In genomic region chr7:93055543-93056107, GRCh38 we compare ENCODE assay signal across 8 cellular contexts.
DNase-seq lines count a peak whose midpoint lies in the region; ATAC-seq, FAIRE-seq and TF ChIP-seq lines count a peak whose summit lies in the region.

No MANE protein-coding gene starts in this region.

- in situ Hi-C loops in astrocyte of the spinal cord (cut with HindIII; ENCODE audit: low sequenced_read_pairs), result no loop called here

- no peaks in the 10 kb centered on the region for H3K9me1 ChIP-seq in keratinocyte (ENCODE audit: control insufficient read depth, extremely low read depth, insufficient read depth, low read length)

- H3K27ac Mint-ChIP-seq in activated naive CD8-positive, alpha-beta T cell treated with anti-CD3 and anti-CD28 coated beads, Interleukin-2, amount 10 ng/mL, durations not matched to agents 7 days and 5 days, result no peak overlapping the region
- no peak overlapping the region for H3K27ac Mint-ChIP-seq in activated naive CD8-positive, alpha-beta T cell treated with anti-CD3 and anti-CD28 coated beads, Interleukin-2, amount 50 U/mL, for 24 hours

- peaks cover 9% of the 10 kb centered on the region for H3K4me1 ChIP-seq in keratinocyte (ENCODE audit: control insufficient read depth, extremely low read depth, insufficient read depth, low read length)
- H3K4me1 ChIP-seq in upper lobe of left lung, result peaks cover 0 to 3% (median 0%) of the 10 kb centered on the region in 4 donors

- TF ChIP-seq CTCF in astrocyte of the spinal cord (IDR thresholded peaks at IDR 0.05; ENCODE audit: low read depth, low read length), result peak; percentile 60
- peak in 2 of 3 experiments; percentile 27 to 56 for TF ChIP-seq CTCF in keratinocyte (optimal IDR thresholded peaks at IDR 0.05 in 1 of 3, IDR thresholded peaks at IDR 0.05 in 1 of 3, conservative IDR thresholded peaks at IDR 0.05 in 1 of 3; ENCODE audit: extremely low read depth in 1 of 3, insufficient read depth in 2 of 3, low read length in 3 of 3)
- TF ChIP-seq CTCF in upper lobe of left lung (IDR thresholded peaks at IDR 0.05), result peak; percentile 51 to 81 (median 73)

- dilution Hi-C loops in keratinocyte (cut with MboI; ENCODE audit: extremely low pct_ligation_motif_present, low sequenced_read_pairs), result no loop called here

- no peak overlapping the region for H3K4me3 Mint-ChIP-seq in activated naive CD8-positive, alpha-beta T cell treated with anti-CD3 and anti-CD28 coated beads, Interleukin-2, amount 10 ng/mL, durations not matched to agents 7 days and 5 days
- no peak overlapping the region for H3K4me3 Mint-ChIP-seq in activated naive CD8-positive, alpha-beta T cell treated with anti-CD3 and anti-CD28 coated beads, Interleukin-2, amount 50 U/mL, for 24 hours

- H3K4me3 ChIP-seq in astrocyte of the spinal cord (ENCODE audit: low read depth, low read length), result no peak overlapping the region
- no peak overlapping the region for H3K4me3 ChIP-seq in keratinocyte (ENCODE audit: control insufficient read depth in 2 of 3, extremely low read depth in 1 of 3, insufficient read depth in 2 of 3, low read depth in 1 of 3, low read length in 3 of 3)
- H3K4me3 ChIP-seq in upper lobe of left lung, result no peak overlapping the region

- 4 to 7% methylated on average over 5 of the region's 5 CpGs for WGBS in upper lobe of left lung, 2 donors

- H3K36me3 ChIP-seq in keratinocyte (ENCODE audit: control insufficient read depth in 2 of 2, extremely low read depth in 1 of 2, insufficient read depth in 2 of 2, low read length in 2 of 2), result no peaks in the 10 kb centered on the region
- H3K36me3 ChIP-seq in upper lobe of left lung, result no peaks in the 10 kb centered on the region

- H3K9ac ChIP-seq in keratinocyte (ENCODE audit: control insufficient read depth, extremely low read depth, insufficient read depth, low read length), result no peak overlapping the region

- H2AFZ ChIP-seq in keratinocyte (ENCODE audit: control insufficient read depth, low read length), result no peak overlapping the region

- POLR2A ChIA-PET in activated naive CD8-positive, alpha-beta T cell treated with anti-CD3 and anti-CD28 coated beads, Interleukin-2, amount 10 ng/mL, durations not matched to agents 7 days and 5 days (lab: Charles Lee), result no interaction called here

- FAIRE-seq in keratinocyte (lab: Jason Lieb, UNC), result peak; percentile 46

- no peaks in the 10 kb centered on the region for H3K36me3 Mint-ChIP-seq in activated naive CD8-positive, alpha-beta T cell treated with anti-CD3 and anti-CD28 coated beads, Interleukin-2, amount 10 ng/mL, durations not matched to agents 7 days and 5 days
- H3K36me3 Mint-ChIP-seq in activated naive CD8-positive, alpha-beta T cell treated with anti-CD3 and anti-CD28 coated beads, Interleukin-2, amount 50 U/mL, for 24 hours (ENCODE audit: low read depth), result no peaks in the 10 kb centered on the region

- H3K9me3 Mint-ChIP-seq in activated naive CD8-positive, alpha-beta T cell treated with anti-CD3 and anti-CD28 coated beads, Interleukin-2, amount 10 ng/mL, durations not matched to agents 7 days and 5 days, result no peaks in the 10 kb centered on the region
- no peaks in the 10 kb centered on the region for H3K9me3 Mint-ChIP-seq in activated naive CD8-positive, alpha-beta T cell treated with anti-CD3 and anti-CD28 coated beads, Interleukin-2, amount 50 U/mL, for 24 hours

- no peaks in the 10 kb centered on the region for H3K79me2 ChIP-seq in keratinocyte (ENCODE audit: control insufficient read depth, insufficient read depth, low read length)

- TF ChIP-seq EP300 in upper lobe of left lung (IDR thresholded peaks at IDR 0.05), result no peak

- no peaks in the 10 kb centered on the region for H3K27me3 ChIP-seq in keratinocyte (ENCODE audit: control insufficient read depth, extremely low read depth, insufficient read depth, low read length)
- H3K27me3 ChIP-seq in upper lobe of left lung, result no peaks in the 10 kb centered on the region

- TF ChIP-seq POLR2A in upper lobe of left lung (IDR thresholded peaks at IDR 0.05), result no peak

- peak; percentile 56 for ATAC-seq in activated naive CD8-positive, alpha-beta T cell treated with anti-CD3 and anti-CD28 coated beads, Interleukin-2, amount 10 ng/mL, durations not matched to agents 7 days and 5 days (ENCODE audit: low read depth)
- no peak for ATAC-seq in activated naive CD8-positive, alpha-beta T cell treated with anti-CD3 and anti-CD28 coated beads, Interleukin-2, amount 50 U/mL, for 24 hours
- ATAC-seq in HG03045 (IDR thresholded peaks at IDR 0.05; ENCODE audit: unreplicated experiment) (peak; percentile 56), upper lobe of left lung (ENCODE audit: low FRiP score in 2 of 2) (peak in 1 of 2 donors; percentile 81)

- H3K27ac ChIP-seq in keratinocyte (ENCODE audit: control insufficient read depth, insufficient read depth, low read length) (no peak overlapping the region), upper lobe of left lung (no peak overlapping the region)

- peaks cover 12% of the 10 kb centered on the region for H3K4me1 Mint-ChIP-seq in activated naive CD8-positive, alpha-beta T cell treated with anti-CD3 and anti-CD28 coated beads, Interleukin-2, amount 10 ng/mL, durations not matched to agents 7 days and 5 days
- H3K4me1 Mint-ChIP-seq in activated naive CD8-positive, alpha-beta T cell treated with anti-CD3 and anti-CD28 coated beads, Interleukin-2, amount 50 U/mL, for 24 hours, result peaks cover 9% of the 10 kb centered on the region

- H3K4me2 ChIP-seq in keratinocyte (ENCODE audit: control insufficient read depth, extremely low read depth, insufficient read depth, low read depth, low read length), result no peak overlapping the region

- H3K27me3 Mint-ChIP-seq in activated naive CD8-positive, alpha-beta T cell treated with anti-CD3 and anti-CD28 coated beads, Interleukin-2, amount 10 ng/mL, durations not matched to agents 7 days and 5 days, result peaks cover 24% of the 10 kb centered on the region
- H3K27me3 Mint-ChIP-seq in activated naive CD8-positive, alpha-beta T cell treated with anti-CD3 and anti-CD28 coated beads, Interleukin-2, amount 50 U/mL, for 24 hours, result peaks cover 15% of the 10 kb centered on the region

- H3K9me3 ChIP-seq in keratinocyte (ENCODE audit: control insufficient read depth, low read depth, low read length) (no peaks in the 10 kb centered on the region), upper lobe of left lung (no peaks in the 10 kb centered on the region)

- H4K20me1 ChIP-seq in keratinocyte (ENCODE audit: control insufficient read depth, extremely low read depth, insufficient read depth, low read length), result no peaks in the 10 kb centered on the region

- DNase-seq in activated naive CD8-positive, alpha-beta T cell treated with anti-CD3 and anti-CD28 coated beads, Interleukin-2, amount 10 ng/mL, durations not matched to agents 7 days and 5 days, result no peak
- DNase-seq in activated naive CD8-positive, alpha-beta T cell treated with anti-CD3 and anti-CD28 coated beads, Interleukin-2, amount 50 U/mL, for 24 hours, result no peak
- DNase-seq in NCI-H446 (lab: John Stamatoyannopoulos, UW) (peak; percentile 18 to 61), astrocyte of the spinal cord (ENCODE audit: low read depth, low spot score) (peak; percentile 60), keratinocyte (ENCODE audit: low read depth, low spot score) (no peak), upper lobe of left lung (no peak)
- no peak for DNase-seq in activated naive CD4-positive, alpha-beta T cell treated with Interleukin-2 at 50 U/mL for 16 hours

Comparison
In these comparisons a context has a peak if more than half of its experiments do, and no peak if none do; other contexts are left out.
1. DNase-seq: peak in NCI-H446 (2 of 2) and astrocyte of the spinal cord (single experiment); none in activated naive CD8-positive, alpha-beta T cell treated with anti-CD3 and anti-CD28 coated beads, Interleukin-2, amount 10 ng/mL, durations not matched to agents 7 days and 5 days (single experiment), activated naive CD8-positive, alpha-beta T cell treated with anti-CD3 and anti-CD28 coated beads, Interleukin-2, amount 50 U/mL, for 24 hours (single experiment), keratinocyte (single experiment), upper lobe of left lung (0 of 2) and activated naive CD4-positive, alpha-beta T cell treated with Interleukin-2 at 50 U/mL for 16 hours (single experiment).
2. Peak in every context shown above with its lines, with median percentiles within 50 percentile points of each other: CTCF ChIP-seq.